ENCODE assay signal across 15 cellular contexts in genomic region chr14:50173891-50174290, GRCh38. TPM values are rescaled to one million over a fixed set of nuclear protein-coding genes. Genes with fewer than 3 reads are reported as not detected.
DNase-seq lines count a peak whose midpoint lies in the region; ATAC-seq and TF ChIP-seq lines count a peak whose summit lies in the region.
"Had no signal": no experiment of that assay in that cellular context is flagged by ENCODE, and none has a peak within 500 bp of the region (broad histone marks: within the 10 kb centered on the region; RNA-seq: fewer than 3 reads in every experiment).

No MANE protein-coding gene starts in this region.

- no peak overlapping the region for H3K27ac ChIP-seq in trophoblast cell (ENCODE audit: low read depth, low read length)
- H3K27ac ChIP-seq: BLaER1 had no signal

- H3K79me1 ChIP-seq in trophoblast cell (ENCODE audit: low read length): no peaks in the 10 kb centered on the region

- H3K4me1 ChIP-seq in trophoblast cell (ENCODE audit: control insufficient read depth in 1 of 2, insufficient read depth in 2 of 2, low read length in 2 of 2): no peaks in the 10 kb centered on the region
- H3K4me1 ChIP-seq: BLaER1 had no signal

- H3K36me3 ChIP-seq in trophoblast cell (ENCODE audit: control insufficient read depth in 1 of 2, insufficient read depth in 2 of 2, low read length in 2 of 2): peaks cover 7 to 8% of the 10 kb centered on the region in 2 experiments

- H3K9me3 ChIP-seq in trophoblast cell (ENCODE audit: insufficient read depth, low read depth, low read length): no peaks in the 10 kb centered on the region
- H3K9me3 ChIP-seq: BLaER1 had no signal

- no peak overlapping the region for H4K91ac ChIP-seq in trophoblast cell (ENCODE audit: low read depth, low read length)

- H3K18ac ChIP-seq in trophoblast cell (ENCODE audit: low read length): no peak overlapping the region

- H4K12ac ChIP-seq in trophoblast cell (ENCODE audit: low read depth, low read length): no peak overlapping the region

- no peak overlapping the region for H3K23ac ChIP-seq in trophoblast cell (ENCODE audit: low read length)

- no peak overlapping the region for H3K4me3 ChIP-seq in trophoblast cell (ENCODE audit: low read depth, low read length)
- H3K4me3 ChIP-seq: BLaER1, GM12878 had no signal

- no peak overlapping the region for H3K4ac ChIP-seq in trophoblast cell (ENCODE audit: low read depth, low read length)

- no peak overlapping the region for H2BK120ac ChIP-seq in trophoblast cell (ENCODE audit: insufficient read depth, low read length, poor library complexity)

- H2AK5ac ChIP-seq in trophoblast cell (ENCODE audit: low read length): no peak overlapping the region

- no peak overlapping the region for H3K4me2 ChIP-seq in trophoblast cell (ENCODE audit: low read length)
- H3K4me2 ChIP-seq: BLaER1 had no signal

- no peak overlapping the region for H3K14ac ChIP-seq in trophoblast cell (ENCODE audit: low read length)

- no peaks in the 10 kb centered on the region for H3K79me2 ChIP-seq in trophoblast cell (ENCODE audit: control insufficient read depth, insufficient read depth, low read length, poor library complexity)

- H3K9ac ChIP-seq in trophoblast cell (ENCODE audit: low read length): no peak overlapping the region
- H3K9ac ChIP-seq: BLaER1 had no signal

- H2BK12ac ChIP-seq in trophoblast cell (ENCODE audit: low read length): no peak overlapping the region

- peak; percentile 4 for DNase-seq in GM03348 (ENCODE audit: low spot score)
- DNase-seq in M059J (ENCODE audit: low read depth): peak; percentile 65
- peak; percentile 18 for DNase-seq in astrocyte of the hippocampus (ENCODE audit: low read depth, low spot score)
- DNase-seq in myocyte (ENCODE audit: low read depth): peak; percentile 51
- no peak for DNase-seq in trophoblast cell
- DNase-seq in T-helper 2 cell: no peak
- DNase-seq: H9, Karpas-422, NCI-H446 treated with DMSO at 0.1 percent for 48 hours, NCI-H774, SIG-M5 had no signal

- H3K27me3 ChIP-seq in trophoblast cell (ENCODE audit: insufficient read depth, low read length): no peaks in the 10 kb centered on the region
- H3K27me3 ChIP-seq: BLaER1 had no signal

- no peak overlapping the region for H2BK5ac ChIP-seq in trophoblast cell (ENCODE audit: low read depth, low read length, poor library complexity)

- ATAC-seq in SK-N-SH treated with all-trans-retinoic acid at 6 μM for 48 hours: no peak
- ATAC-seq: GM12878, Panc1 had no signal

- H4K8ac ChIP-seq in trophoblast cell (ENCODE audit: low read depth, low read length): no peak overlapping the region

- no peak overlapping the region for H2AFZ ChIP-seq in trophoblast cell (ENCODE audit: insufficient read depth, low read length, poor library complexity)

TF ChIP-seq in SK-N-SH treated with all-trans-retinoic acid at 6 μM for 48 hours, 23 proteins besides CTCF, POLR2A, EP300 and RAD21:
- no peak for TF ChIP-seq ZNF8 (CRISPR knock-in tag; IDR thresholded peaks at IDR 0.05)
- TF ChIP-seq TOX (CRISPR knock-in tag; IDR thresholded peaks at IDR 0.05; ENCODE audit: borderline replicate concordance): no peak
- no peak for TF ChIP-seq CREB5 (CRISPR knock-in tag; IDR thresholded peaks at IDR 0.05; ENCODE audit: low read depth)
- no peak for TF ChIP-seq ZFP30 (CRISPR knock-in tag; IDR thresholded peaks at IDR 0.05)
- no peak for TF ChIP-seq SNAI2 (CRISPR knock-in tag; IDR thresholded peaks at IDR 0.05)
- TF ChIP-seq OSR1 (CRISPR knock-in tag; IDR thresholded peaks at IDR 0.05): no peak
- no peak for TF ChIP-seq PPARA (CRISPR knock-in tag; IDR thresholded peaks at IDR 0.05; ENCODE audit: borderline replicate concordance)
- no peak for TF ChIP-seq ZNF70 (CRISPR knock-in tag; IDR thresholded peaks at IDR 0.05)

RNA-seq across cellular contexts. Expression of gene SOS2, which starts 57.5 kb away (rescaled TPM):
- 12.9 and 22.8 TPM in 2 replicates for total RNA-seq in M059J (2014; rRNA removed; shearing (Covaris generic))
- 30.8 and 40.0 TPM in 2 replicates for total RNA-seq in myocyte
- polyA plus RNA-seq in myocyte (2012): 10.4 TPM
- polyA plus RNA-seq in trophoblast cell (2013): 17.6 and 17.8 TPM in 2 replicates

RNA-seq across cellular contexts. Expression of gene VCPKMT, which starts 57.5 kb away (rescaled TPM):
- 2.1 and 6.8 TPM in 2 replicates for total RNA-seq in M059J (2014; rRNA removed; shearing (Covaris generic))
- total RNA-seq in myocyte: 10.3 and 11.4 TPM in 2 replicates
- 8.5 TPM for polyA plus RNA-seq in myocyte (2012)
- 15.5 and 17.3 TPM in 2 replicates for polyA plus RNA-seq in trophoblast cell (2013)

Comparison
In these comparisons a context has a peak if more than half of its experiments do, and no peak if none do; other contexts are left out.
1. DNase-seq: peak in GM03348 (single experiment), M059J (single experiment), astrocyte of the hippocampus (single experiment) and myocyte (single experiment); none in trophoblast cell (0 of 2) and T-helper 2 cell (0 of 5).